1 cellular context compared by ENCODE assay signal in the genomic region with DNA sequence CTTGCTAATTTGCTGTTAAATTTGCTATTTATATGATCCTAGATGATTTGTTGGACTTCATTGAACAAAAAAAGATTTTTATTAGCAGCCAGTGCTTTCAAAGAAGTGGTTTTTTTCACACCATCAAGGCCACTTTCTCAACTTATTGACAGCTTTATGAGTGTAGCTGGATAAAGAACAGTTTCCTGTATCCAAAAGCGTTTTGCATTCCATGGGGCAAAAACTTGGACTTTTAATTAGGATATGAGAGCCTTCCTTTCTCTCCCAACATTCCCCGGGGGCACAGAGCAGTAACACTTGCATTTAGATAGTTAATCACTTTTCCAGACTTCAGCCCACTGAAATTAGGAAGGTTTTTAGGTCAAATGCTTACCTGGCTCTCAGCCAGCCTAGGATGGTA.
TF ChIP-seq lines count a peak whose summit lies in the region.

No MANE protein-coding gene starts in this region.

TF ChIP-seq in HEK293, 187 proteins besides CTCF, POLR2A, EP300 and RAD21 (continued from another document):
- TF ChIP-seq, protein P1, sequence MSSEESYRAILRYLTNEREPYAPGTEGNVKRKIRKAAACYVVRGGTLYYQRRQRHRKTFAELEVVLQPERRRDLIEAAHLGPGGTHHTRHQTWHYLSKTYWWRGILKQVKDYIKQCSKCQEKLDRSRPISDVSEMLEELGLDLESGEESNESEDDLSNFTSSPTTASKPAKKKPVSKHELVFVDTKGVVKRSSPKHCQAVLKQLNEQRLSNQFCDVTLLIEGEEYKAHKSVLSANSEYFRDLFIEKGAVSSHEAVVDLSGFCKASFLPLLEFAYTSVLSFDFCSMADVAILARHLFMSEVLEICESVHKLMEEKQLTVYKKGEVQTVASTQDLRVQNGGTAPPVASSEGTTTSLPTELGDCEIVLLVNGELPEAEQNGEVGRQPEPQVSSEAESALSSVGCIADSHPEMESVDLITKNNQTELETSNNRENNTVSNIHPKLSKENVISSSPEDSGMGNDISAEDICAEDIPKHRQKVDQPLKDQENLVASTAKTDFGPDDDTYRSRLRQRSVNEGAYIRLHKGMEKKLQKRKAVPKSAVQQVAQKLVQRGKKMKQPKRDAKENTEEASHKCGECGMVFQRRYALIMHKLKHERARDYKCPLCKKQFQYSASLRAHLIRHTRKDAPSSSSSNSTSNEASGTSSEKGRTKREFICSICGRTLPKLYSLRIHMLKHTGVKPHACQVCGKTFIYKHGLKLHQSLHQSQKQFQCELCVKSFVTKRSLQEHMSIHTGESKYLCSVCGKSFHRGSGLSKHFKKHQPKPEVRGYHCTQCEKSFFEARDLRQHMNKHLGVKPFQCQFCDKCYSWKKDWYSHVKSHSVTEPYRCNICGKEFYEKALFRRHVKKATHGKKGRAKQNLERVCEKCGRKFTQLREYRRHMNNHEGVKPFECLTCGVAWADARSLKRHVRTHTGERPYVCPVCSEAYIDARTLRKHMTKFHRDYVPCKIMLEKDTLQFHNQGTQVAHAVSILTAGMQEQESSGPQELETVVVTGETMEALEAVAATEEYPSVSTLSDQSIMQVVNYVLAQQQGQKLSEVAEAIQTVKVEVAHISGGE (tag by site-specific recombination; conservative IDR thresholded peaks at IDR 0.05; ENCODE audit: low read depth): no peak
- TF ChIP-seq FEZF1 (tag by site-specific recombination; IDR thresholded peaks at IDR 0.05) (peak; percentile 88), ZNF121 (tag by site-specific recombination; IDR thresholded peaks at IDR 0.05) (no peak), ZNF830 (tag by site-specific recombination; IDR thresholded peaks at IDR 0.05; ENCODE audit: low read depth) (no peak), ZNF596 (tag by site-specific recombination; IDR thresholded peaks at IDR 0.05) (no peak), GLIS2 (tag by site-specific recombination; IDR thresholded peaks at IDR 0.05) (no peak), ZNF423 (tag by site-specific recombination; IDR thresholded peaks at IDR 0.05) (no peak), ZNF2 (tag by site-specific recombination; IDR thresholded peaks at IDR 0.05) (no peak), SETDB1 (IDR thresholded peaks at IDR 0.05; ENCODE audit: insufficient read length, low read length) (no peak), ZNF202 (tag by site-specific recombination; IDR thresholded peaks at IDR 0.05; ENCODE audit: borderline replicate concordance) (no peak), ZNF514 (tag by site-specific recombination; IDR thresholded peaks at IDR 0.05) (no peak), ZNF19 (tag by site-specific recombination; IDR thresholded peaks at IDR 0.05; ENCODE audit: low read depth) (no peak), ZBTB21 (tag by site-specific recombination; IDR thresholded peaks at IDR 0.05) (no peak), GLI2 (tag by site-specific recombination; IDR thresholded peaks at IDR 0.05; ENCODE audit: borderline replicate concordance, low read depth) (no peak), ZNF292 (tag by site-specific recombination; IDR thresholded peaks at IDR 0.05; ENCODE audit: borderline replicate concordance, low read depth) (no peak), ZNF510 (tag by site-specific recombination; IDR thresholded peaks at IDR 0.05; ENCODE audit: insufficient replicate concordance) (no peak), ZNF394 (tag by site-specific recombination; IDR thresholded peaks at IDR 0.05; ENCODE audit: borderline replicate concordance) (no peak), ZBTB1 (tag by site-specific recombination; IDR thresholded peaks at IDR 0.05) (no peak), SCRT1 (tag by site-specific recombination; IDR thresholded peaks at IDR 0.05; ENCODE audit: borderline replicate concordance) (no peak), ZIC2 (tag by site-specific recombination; IDR thresholded peaks at IDR 0.05) (no peak), HOXD13 (CRISPR knock-in tag; IDR thresholded peaks at IDR 0.05; ENCODE audit: borderline replicate concordance) (peak; percentile 80; the same call in 1 of the 2 replicates), YY2 (tag by site-specific recombination; IDR thresholded peaks at IDR 0.05) (no peak), ZNF768 (tag by site-specific recombination; IDR thresholded peaks at IDR 0.05) (no peak), OSR2 (tag by site-specific recombination; IDR thresholded peaks at IDR 0.05) (peak; percentile 35), ZNF561 (tag by site-specific recombination; IDR thresholded peaks at IDR 0.05; ENCODE audit: borderline replicate concordance) (no peak), SP2 (tag by site-specific recombination; IDR thresholded peaks at IDR 0.05) (no peak), ZNF558 (tag by site-specific recombination; IDR thresholded peaks at IDR 0.05) (no peak), KLF1 (tag by site-specific recombination; IDR thresholded peaks at IDR 0.05) (no peak), ZNF501 (tag by site-specific recombination; IDR thresholded peaks at IDR 0.05) (no peak), SP7 (tag by site-specific recombination; IDR thresholded peaks at IDR 0.05) (peak; percentile 58), ZNF610 (tag by site-specific recombination; IDR thresholded peaks at IDR 0.05; ENCODE audit: borderline replicate concordance) (no peak), ZNF621 (tag by site-specific recombination; IDR thresholded peaks at IDR 0.05) (no peak), ZNF341 (tag by site-specific recombination; IDR thresholded peaks at IDR 0.05; ENCODE audit: low read depth) (no peak), ZNF473 (tag by site-specific recombination; IDR thresholded peaks at IDR 0.05) (no peak), HOXC10 (CRISPR knock-in tag; IDR thresholded peaks at IDR 0.05) (no peak), ZNF548 (tag by site-specific recombination; IDR thresholded peaks at IDR 0.05) (no peak)
- TF ChIP-seq, protein P2, sequence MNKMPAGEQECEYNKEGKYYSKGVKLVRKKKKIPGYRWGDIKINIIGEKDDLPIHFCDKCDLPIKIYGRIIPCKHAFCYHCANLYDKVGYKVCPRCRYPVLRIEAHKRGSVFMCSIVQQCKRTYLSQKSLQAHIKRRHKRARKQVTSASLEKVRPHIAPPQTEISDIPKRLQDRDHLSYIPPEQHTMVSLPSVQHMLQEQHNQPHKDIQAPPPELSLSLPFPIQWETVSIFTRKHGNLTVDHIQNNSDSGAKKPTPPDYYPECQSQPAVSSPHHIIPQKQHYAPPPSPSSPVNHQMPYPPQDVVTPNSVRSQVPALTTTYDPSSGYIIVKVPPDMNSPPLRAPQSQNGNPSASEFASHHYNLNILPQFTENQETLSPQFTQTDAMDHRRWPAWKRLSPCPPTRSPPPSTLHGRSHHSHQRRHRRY (tag by site-specific recombination; IDR thresholded peaks at IDR 0.05): no peak
- TF ChIP-seq, protein P3, sequence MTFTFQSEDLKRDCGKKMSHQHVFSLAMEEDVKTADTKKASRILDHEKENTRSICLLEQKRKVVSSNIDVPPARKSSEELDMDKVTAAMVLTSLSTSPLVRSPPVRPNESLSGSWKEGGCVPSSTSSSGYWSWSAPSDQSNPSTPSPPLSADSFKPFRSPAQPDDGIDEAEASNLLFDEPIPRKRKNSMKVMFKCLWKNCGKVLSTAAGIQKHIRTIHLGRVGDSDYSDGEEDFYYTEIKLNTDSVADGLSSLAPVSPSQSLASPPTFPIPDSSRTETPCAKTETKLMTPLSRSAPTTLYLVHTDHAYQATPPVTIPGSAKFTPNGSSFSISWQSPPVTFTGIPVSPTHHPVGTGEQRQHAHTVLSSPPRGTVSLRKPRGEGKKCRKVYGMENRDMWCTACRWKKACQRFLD (tag by site-specific recombination; IDR thresholded peaks at IDR 0.05): no peak
- TF ChIP-seq, protein P4, sequence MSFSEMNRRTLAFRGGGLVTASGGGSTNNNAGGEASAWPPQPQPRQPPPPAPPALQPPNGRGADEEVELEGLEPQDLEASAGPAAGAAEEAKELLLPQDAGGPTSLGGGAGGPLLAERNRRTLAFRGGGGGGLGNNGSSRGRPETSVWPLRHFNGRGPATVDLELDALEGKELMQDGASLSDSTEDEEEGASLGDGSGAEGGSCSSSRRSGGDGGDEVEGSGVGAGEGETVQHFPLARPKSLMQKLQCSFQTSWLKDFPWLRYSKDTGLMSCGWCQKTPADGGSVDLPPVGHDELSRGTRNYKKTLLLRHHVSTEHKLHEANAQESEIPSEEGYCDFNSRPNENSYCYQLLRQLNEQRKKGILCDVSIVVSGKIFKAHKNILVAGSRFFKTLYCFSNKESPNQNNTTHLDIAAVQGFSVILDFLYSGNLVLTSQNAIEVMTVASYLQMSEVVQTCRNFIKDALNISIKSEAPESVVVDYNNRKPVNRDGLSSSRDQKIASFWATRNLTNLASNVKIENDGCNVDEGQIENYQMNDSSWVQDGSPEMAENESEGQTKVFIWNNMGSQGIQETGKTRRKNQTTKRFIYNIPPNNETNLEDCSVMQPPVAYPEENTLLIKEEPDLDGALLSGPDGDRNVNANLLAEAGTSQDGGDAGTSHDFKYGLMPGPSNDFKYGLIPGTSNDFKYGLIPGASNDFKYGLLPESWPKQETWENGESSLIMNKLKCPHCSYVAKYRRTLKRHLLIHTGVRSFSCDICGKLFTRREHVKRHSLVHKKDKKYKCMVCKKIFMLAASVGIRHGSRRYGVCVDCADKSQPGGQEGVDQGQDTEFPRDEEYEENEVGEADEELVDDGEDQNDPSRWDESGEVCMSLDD (tag by site-specific recombination; IDR thresholded peaks at IDR 0.05): no peak
- TF ChIP-seq, protein P5, sequence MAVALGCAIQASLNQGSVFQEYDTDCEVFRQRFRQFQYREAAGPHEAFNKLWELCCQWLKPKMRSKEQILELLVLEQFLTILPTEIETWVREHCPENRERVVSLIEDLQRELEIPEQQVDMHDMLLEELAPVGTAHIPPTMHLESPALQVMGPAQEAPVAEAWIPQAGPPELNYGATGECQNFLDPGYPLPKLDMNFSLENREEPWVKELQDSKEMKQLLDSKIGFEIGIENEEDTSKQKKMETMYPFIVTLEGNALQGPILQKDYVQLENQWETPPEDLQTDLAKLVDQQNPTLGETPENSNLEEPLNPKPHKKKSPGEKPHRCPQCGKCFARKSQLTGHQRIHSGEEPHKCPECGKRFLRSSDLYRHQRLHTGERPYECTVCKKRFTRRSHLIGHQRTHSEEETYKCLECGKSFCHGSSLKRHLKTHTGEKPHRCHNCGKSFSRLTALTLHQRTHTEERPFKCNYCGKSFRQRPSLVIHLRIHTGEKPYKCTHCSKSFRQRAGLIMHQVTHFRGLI (tag by site-specific recombination; IDR thresholded peaks at IDR 0.05): no peak
- TF ChIP-seq, protein P6, sequence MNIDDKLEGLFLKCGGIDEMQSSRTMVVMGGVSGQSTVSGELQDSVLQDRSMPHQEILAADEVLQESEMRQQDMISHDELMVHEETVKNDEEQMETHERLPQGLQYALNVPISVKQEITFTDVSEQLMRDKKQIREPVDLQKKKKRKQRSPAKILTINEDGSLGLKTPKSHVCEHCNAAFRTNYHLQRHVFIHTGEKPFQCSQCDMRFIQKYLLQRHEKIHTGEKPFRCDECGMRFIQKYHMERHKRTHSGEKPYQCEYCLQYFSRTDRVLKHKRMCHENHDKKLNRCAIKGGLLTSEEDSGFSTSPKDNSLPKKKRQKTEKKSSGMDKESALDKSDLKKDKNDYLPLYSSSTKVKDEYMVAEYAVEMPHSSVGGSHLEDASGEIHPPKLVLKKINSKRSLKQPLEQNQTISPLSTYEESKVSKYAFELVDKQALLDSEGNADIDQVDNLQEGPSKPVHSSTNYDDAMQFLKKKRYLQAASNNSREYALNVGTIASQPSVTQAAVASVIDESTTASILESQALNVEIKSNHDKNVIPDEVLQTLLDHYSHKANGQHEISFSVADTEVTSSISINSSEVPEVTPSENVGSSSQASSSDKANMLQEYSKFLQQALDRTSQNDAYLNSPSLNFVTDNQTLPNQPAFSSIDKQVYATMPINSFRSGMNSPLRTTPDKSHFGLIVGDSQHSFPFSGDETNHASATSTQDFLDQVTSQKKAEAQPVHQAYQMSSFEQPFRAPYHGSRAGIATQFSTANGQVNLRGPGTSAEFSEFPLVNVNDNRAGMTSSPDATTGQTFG (tag by site-specific recombination; IDR thresholded peaks at IDR 0.05; ENCODE audit: borderline replicate concordance): no peak
- TF ChIP-seq, protein P7, sequence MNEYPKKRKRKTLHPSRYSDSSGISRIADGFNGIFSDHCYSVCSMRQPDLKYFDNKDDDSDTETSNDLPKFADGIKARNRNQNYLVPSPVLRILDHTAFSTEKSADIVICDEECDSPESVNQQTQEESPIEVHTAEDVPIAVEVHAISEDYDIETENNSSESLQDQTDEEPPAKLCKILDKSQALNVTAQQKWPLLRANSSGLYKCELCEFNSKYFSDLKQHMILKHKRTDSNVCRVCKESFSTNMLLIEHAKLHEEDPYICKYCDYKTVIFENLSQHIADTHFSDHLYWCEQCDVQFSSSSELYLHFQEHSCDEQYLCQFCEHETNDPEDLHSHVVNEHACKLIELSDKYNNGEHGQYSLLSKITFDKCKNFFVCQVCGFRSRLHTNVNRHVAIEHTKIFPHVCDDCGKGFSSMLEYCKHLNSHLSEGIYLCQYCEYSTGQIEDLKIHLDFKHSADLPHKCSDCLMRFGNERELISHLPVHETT (tag by site-specific recombination; IDR thresholded peaks at IDR 0.05): no peak
- TF ChIP-seq, protein P8, sequence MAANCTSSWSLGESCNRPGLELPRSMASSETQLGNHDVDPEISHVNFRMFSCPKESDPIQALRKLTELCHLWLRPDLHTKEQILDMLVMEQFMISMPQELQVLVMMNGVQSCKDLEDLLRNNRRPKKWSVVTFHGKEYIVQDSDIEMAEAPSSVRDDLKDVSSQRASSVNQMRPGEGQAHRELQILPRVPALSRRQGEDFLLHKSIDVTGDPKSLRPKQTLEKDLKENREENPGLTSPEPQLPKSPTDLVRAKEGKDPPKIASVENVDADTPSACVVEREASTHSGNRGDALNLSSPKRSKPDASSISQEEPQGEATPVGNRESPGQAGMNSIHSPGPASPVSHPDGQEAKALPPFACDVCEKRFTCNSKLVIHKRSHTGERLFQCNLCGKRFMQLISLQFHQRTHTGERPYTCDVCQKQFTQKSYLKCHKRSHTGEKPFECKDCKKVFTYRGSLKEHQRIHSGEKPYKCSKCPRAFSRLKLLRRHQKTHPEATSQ (tag by site-specific recombination; IDR thresholded peaks at IDR 0.05): no peak
- TF ChIP-seq, protein P9, sequence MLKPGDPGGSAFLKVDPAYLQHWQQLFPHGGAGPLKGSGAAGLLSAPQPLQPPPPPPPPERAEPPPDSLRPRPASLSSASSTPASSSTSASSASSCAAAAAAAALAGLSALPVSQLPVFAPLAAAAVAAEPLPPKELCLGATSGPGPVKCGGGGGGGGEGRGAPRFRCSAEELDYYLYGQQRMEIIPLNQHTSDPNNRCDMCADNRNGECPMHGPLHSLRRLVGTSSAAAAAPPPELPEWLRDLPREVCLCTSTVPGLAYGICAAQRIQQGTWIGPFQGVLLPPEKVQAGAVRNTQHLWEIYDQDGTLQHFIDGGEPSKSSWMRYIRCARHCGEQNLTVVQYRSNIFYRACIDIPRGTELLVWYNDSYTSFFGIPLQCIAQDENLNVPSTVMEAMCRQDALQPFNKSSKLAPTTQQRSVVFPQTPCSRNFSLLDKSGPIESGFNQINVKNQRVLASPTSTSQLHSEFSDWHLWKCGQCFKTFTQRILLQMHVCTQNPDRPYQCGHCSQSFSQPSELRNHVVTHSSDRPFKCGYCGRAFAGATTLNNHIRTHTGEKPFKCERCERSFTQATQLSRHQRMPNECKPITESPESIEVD (tag by site-specific recombination; IDR thresholded peaks at IDR 0.05): peak; percentile 94
- TF ChIP-seq, protein P10, sequence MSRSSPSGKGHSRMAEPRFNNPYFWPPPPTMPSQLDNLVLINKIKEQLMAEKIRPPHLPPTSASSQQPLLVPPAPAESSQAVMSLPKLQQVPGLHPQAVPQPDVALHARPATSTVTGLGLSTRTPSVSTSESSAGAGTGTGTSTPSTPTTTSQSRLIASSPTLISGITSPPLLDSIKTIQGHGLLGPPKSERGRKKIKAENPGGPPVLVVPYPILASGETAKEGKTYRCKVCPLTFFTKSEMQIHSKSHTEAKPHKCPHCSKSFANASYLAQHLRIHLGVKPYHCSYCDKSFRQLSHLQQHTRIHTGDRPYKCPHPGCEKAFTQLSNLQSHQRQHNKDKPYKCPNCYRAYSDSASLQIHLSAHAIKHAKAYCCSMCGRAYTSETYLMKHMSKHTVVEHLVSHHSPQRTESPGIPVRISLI (tag by site-specific recombination; IDR thresholded peaks at IDR 0.05): no peak
TF ChIP-seq in HEK293: peak in this region for 6.
